12 cellular contexts compared by ENCODE assay signal in genomic region chr6:163249651-163250101, GRCh38.
A peak's percentile ranks its signal among the peaks of the same experiment; 100 is the strongest.
DNase-seq lines count a peak whose midpoint lies in the region; TF ChIP-seq lines count a peak whose summit lies in the region.
"Had no signal": no experiment of that assay in that cellular context is flagged by ENCODE, and none has a peak within 500 bp of the region (broad histone marks: within the 10 kb centered on the region; RNA-seq: fewer than 3 reads in every experiment).

No MANE protein-coding gene starts in this region.

- no peak overlapping the region for H3K27ac ChIP-seq in trophoblast cell (ENCODE audit: low read depth, low read length)
- H3K27ac ChIP-seq in OCI-LY7 (ENCODE audit: low read depth, low read length, poor library complexity, severe bottlenecking): no peak overlapping the region
- H3K27ac ChIP-seq: KMS-11 had no signal

- no peak overlapping the region for H4K91ac ChIP-seq in trophoblast cell (ENCODE audit: low read depth, low read length)

- H4K8ac ChIP-seq in trophoblast cell (ENCODE audit: low read depth, low read length): no peak overlapping the region

- no peak overlapping the region for H3K14ac ChIP-seq in trophoblast cell (ENCODE audit: low read length)

- H4K20me1 ChIP-seq in OCI-LY7 (ENCODE audit: insufficient read depth, low read length): no peaks in the 10 kb centered on the region

- H3K79me2 ChIP-seq in trophoblast cell (ENCODE audit: control insufficient read depth, insufficient read depth, low read length, poor library complexity) (no peaks in the 10 kb centered on the region), OCI-LY7 (ENCODE audit: insufficient read depth, low read depth, low read length) (no peaks in the 10 kb centered on the region)

- no peak overlapping the region for H4K12ac ChIP-seq in trophoblast cell (ENCODE audit: low read depth, low read length)

- POLR2A ChIA-PET in OCI-LY7 (lab: Charles Lee): interaction anchor here (0.5 kb wide), 1 partner anchor 637 kb away, joined by 3 read pairs; no protein-coding TSS in a partner anchor

- no peaks in the 10 kb centered on the region for H3K9me2 ChIP-seq in OCI-LY7 (ENCODE audit: insufficient read depth, low read length)

- no peaks in the 10 kb centered on the region for H3K79me1 ChIP-seq in trophoblast cell (ENCODE audit: low read length)

- no peaks in the 10 kb centered on the region for H3K36me3 Mint-ChIP-seq in dendritic cell treated with granulocyte-macrophage colony-stimulating factor and Interleukin-4, amounts not matched to agents 40 ng/mL and 50 ng/mL, for 4 days (ENCODE audit: low read depth)
- H3K36me3 Mint-ChIP-seq: activated naive CD8-positive, alpha-beta T cell had no signal

- H3K9me3 Mint-ChIP-seq in dendritic cell treated with granulocyte-macrophage colony-stimulating factor and Interleukin-4, amounts not matched to agents 40 ng/mL and 50 ng/mL, for 4 days: no peaks in the 10 kb centered on the region
- H3K9me3 Mint-ChIP-seq: H9 had no signal

- H3K4me2 ChIP-seq in trophoblast cell (ENCODE audit: low read length) (no peak overlapping the region), OCI-LY7 (ENCODE audit: low read length) (no peak overlapping the region)
- H3K4me2 ChIP-seq: KMS-11 had no signal

- in situ Hi-C loops in G401 (cut with HindIII; ENCODE audit: low sequenced_read_pairs): no loop called here

- intact Hi-C loops in dendritic cell treated with granulocyte-macrophage colony-stimulating factor and Interleukin-4, amounts not matched to agents 40 ng/mL and 50 ng/mL, for 4 days (cut with micrococcal nuclease): no loop called here
- intact Hi-C loops in OCI-LY7 (cut with micrococcal nuclease; ENCODE audit: unreplicated experiment): no loop called here

- H3K4me1 Mint-ChIP-seq in dendritic cell treated with granulocyte-macrophage colony-stimulating factor and Interleukin-4, amounts not matched to agents 40 ng/mL and 50 ng/mL, for 4 days (ENCODE audit: low read depth): peaks cover 13% of the 10 kb centered on the region

- no peaks in the 10 kb centered on the region for H3K27me3 ChIP-seq in trophoblast cell (ENCODE audit: insufficient read depth, low read length)

- H2AFZ ChIP-seq in trophoblast cell (ENCODE audit: insufficient read depth, low read length, poor library complexity): no peak overlapping the region
- no peak overlapping the region for H2AFZ ChIP-seq in OCI-LY7 (ENCODE audit: low read length)

- peak; percentile 20 for DNase-seq in G401 (ENCODE audit: low spot score)
- DNase-seq in NCI-H2029 (lab: John Stamatoyannopoulos, UW): peak; percentile 19
- DNase-seq in nucleus accumbens (lab: John Stamatoyannopoulos, UW): peak in 38 of 56 donors; percentile 22 to 91 (median 55)
- DNase-seq in AG08396 (ENCODE audit: low spot score): no peak
- DNase-seq in trophoblast cell: no peak
- DNase-seq in stimulated activated CD4-positive, alpha-beta T cell treated with anti-CD3 and anti-CD28 coated beads, Interleukin-4, amount 100 ng/mL, for 24 hours: no peak
- no peak for DNase-seq in OCI-LY7 (ENCODE audit: low spot score)
- DNase-seq: H9, NCI-H226 had no signal

- BruUV-seq in OCI-LY7 (replicated peaks; lab: Mats Ljungman, UMichigan): no TSS peak

- no peak for TF ChIP-seq CTCF in OCI-LY7 (conservative IDR thresholded peaks at IDR 0.05; ENCODE audit: low read length)

- H3K27me3 Mint-ChIP-seq in dendritic cell treated with granulocyte-macrophage colony-stimulating factor and Interleukin-4, amounts not matched to agents 40 ng/mL and 50 ng/mL, for 4 days: no peaks in the 10 kb centered on the region

- no peak overlapping the region for H2BK120ac ChIP-seq in trophoblast cell (ENCODE audit: insufficient read depth, low read length, poor library complexity)

- H3K4ac ChIP-seq in trophoblast cell (ENCODE audit: low read depth, low read length): no peak overlapping the region

- H3K4me3 Mint-ChIP-seq in dendritic cell treated with granulocyte-macrophage colony-stimulating factor and Interleukin-4, amounts not matched to agents 40 ng/mL and 50 ng/mL, for 4 days: no peak overlapping the region
- H3K4me3 Mint-ChIP-seq: activated naive CD8-positive, alpha-beta T cell; H9 had no signal

- WGBS in trophoblast cell (ENCODE audit: extremely low coverage, insufficient coverage, insufficient read length): no CpG with 5 or more reads among the region's 8 CpGs

- H2AK5ac ChIP-seq in trophoblast cell (ENCODE audit: low read length): no peak overlapping the region

- H3K4me3 ChIP-seq in trophoblast cell (ENCODE audit: low read depth, low read length): no peak overlapping the region
- H3K4me3 ChIP-seq in OCI-LY7 (ENCODE audit: low read depth, low read length, poor library complexity, severe bottlenecking): no peak overlapping the region

- peak overlapping the region; percentile 65 for H3K27ac Mint-ChIP-seq in dendritic cell treated with granulocyte-macrophage colony-stimulating factor and Interleukin-4, amounts not matched to agents 40 ng/mL and 50 ng/mL, for 4 days
- H3K27ac Mint-ChIP-seq: activated naive CD8-positive, alpha-beta T cell; H9 had no signal

- no peak overlapping the region for H3K23ac ChIP-seq in trophoblast cell (ENCODE audit: low read length)

- H3K18ac ChIP-seq in trophoblast cell (ENCODE audit: low read length): no peak overlapping the region

- CTCF ChIA-PET in OCI-LY7 (lab: Charles Lee; ENCODE audit: unreplicated experiment): no interaction called here

- H2BK5ac ChIP-seq in trophoblast cell (ENCODE audit: low read depth, low read length, poor library complexity): no peak overlapping the region

- no peak overlapping the region for H2BK12ac ChIP-seq in trophoblast cell (ENCODE audit: low read length)

- no peaks in the 10 kb centered on the region for H3K9me3 ChIP-seq in trophoblast cell (ENCODE audit: insufficient read depth, low read depth, low read length)
- no peaks in the 10 kb centered on the region for H3K9me3 ChIP-seq in OCI-LY7 (ENCODE audit: low read length)

- H3K9ac ChIP-seq in trophoblast cell (ENCODE audit: low read length): no peak overlapping the region
- H3K9ac ChIP-seq: KMS-11 had no signal

- no peaks in the 10 kb centered on the region for H3K36me3 ChIP-seq in trophoblast cell (ENCODE audit: control insufficient read depth in 1 of 2, insufficient read depth in 2 of 2, low read length in 2 of 2)
- no peaks in the 10 kb centered on the region for H3K36me3 ChIP-seq in OCI-LY7 (ENCODE audit: insufficient read depth, low read length)

- H3K4me1 ChIP-seq in trophoblast cell (ENCODE audit: control insufficient read depth in 1 of 2, insufficient read depth in 2 of 2, low read length in 2 of 2) (no peaks in the 10 kb centered on the region), OCI-LY7 (ENCODE audit: insufficient read depth, low read length, poor library complexity, severe bottlenecking) (no peaks in the 10 kb centered on the region)

Comparison
In these comparisons a context has a peak if more than half of its experiments do, and no peak if none do; other contexts are left out.
1. DNase-seq: peak in G401 (single experiment), NCI-H2029 (single experiment) and nucleus accumbens (38 of 56); none in AG08396 (single experiment), trophoblast cell (0 of 2), stimulated activated CD4-positive, alpha-beta T cell treated with anti-CD3 and anti-CD28 coated beads, Interleukin-4, amount 100 ng/mL, for 24 hours (single experiment) and OCI-LY7 (single experiment).